Comparison of ENCODE assay signal across 1 cellular context in genomic region chr7:87599336-87599735, GRCh38.
TF ChIP-seq lines count a peak whose summit lies in the region.

No MANE protein-coding gene starts in this region.

TF ChIP-seq in GM23338, 12 proteins besides CTCF, POLR2A, EP300 and RAD21 (continued from another document):
- TF ChIP-seq ZNF462 (CRISPR knock-in tag; IDR thresholded peaks at IDR 0.05) (no peak), POLR2AphosphoS5 (IDR thresholded peaks at IDR 0.05; ENCODE audit: low read depth) (no peak), ETS1 (IDR thresholded peaks at IDR 0.05) (no peak)
